ENCODE assay signal across 8 cellular contexts in the genomic region with DNA sequence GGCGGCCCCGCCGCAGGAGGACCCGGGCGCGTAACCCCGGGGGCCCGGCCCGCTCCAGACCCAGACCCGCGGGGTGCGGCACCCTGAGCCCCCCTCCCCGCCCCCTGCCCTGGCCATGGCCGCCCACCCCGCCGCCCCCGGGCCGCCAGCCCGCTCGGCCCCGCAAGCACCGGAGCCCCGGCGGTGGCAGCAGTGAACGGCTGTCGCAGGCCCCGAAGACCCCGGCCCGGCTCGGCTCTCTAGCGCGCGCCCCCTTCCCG. TPM values are rescaled to one million over a fixed set of nuclear protein-coding genes. Genes with fewer than 3 reads are reported as not detected.
DNase-seq lines count a peak whose midpoint lies in the region; ATAC-seq, FAIRE-seq and TF ChIP-seq lines count a peak whose summit lies in the region.

No MANE protein-coding gene starts in this region.

- ATAC-seq in activated T-cell treated with anti-CD3 and anti-CD28 coated beads, Interleukin-2, amount 50 U/mL, for 72 hours (replicated peaks in 1 of 2), result no peak
- ATAC-seq in left lung (no peak), GM18867 (IDR thresholded peaks at IDR 0.05; ENCODE audit: unreplicated experiment) (no peak), GM21717 (IDR thresholded peaks at IDR 0.05; ENCODE audit: unreplicated experiment) (no peak)

- H3K36me3 Mint-ChIP-seq in activated T-cell treated with anti-CD3 and anti-CD28 coated beads, Interleukin-2, amount 50 U/mL, for 24 hours (ENCODE audit: low read depth), result peaks cover 51% of the 10 kb centered on the region
- H3K36me3 Mint-ChIP-seq in activated T-cell treated with anti-CD3 and anti-CD28 coated beads, Interleukin-2, amount 50 U/mL, for 72 hours (ENCODE audit: insufficient read depth in 2 of 2), result peaks cover 15 to 22% of the 10 kb centered on the region in 2 donors
- H3K36me3 Mint-ChIP-seq in astrocyte (ENCODE audit: low read depth, unreplicated experiment), result peaks cover 20% of the 10 kb centered on the region

- H3K4me3 Mint-ChIP-seq in activated T-cell treated with anti-CD3 and anti-CD28 coated beads, Interleukin-2, amount 50 U/mL, for 24 hours, result peak overlapping the region; percentile 81
- peak overlapping the region in 1 of 2 donors; percentile 94 for H3K4me3 Mint-ChIP-seq in activated T-cell treated with anti-CD3 and anti-CD28 coated beads, Interleukin-2, amount 50 U/mL, for 72 hours
- H3K4me3 Mint-ChIP-seq in astrocyte (ENCODE audit: unreplicated experiment), result no peak overlapping the region

- TF ChIP-seq POLR2A in tibial nerve (IDR thresholded peaks at IDR 0.05), result no peak

- H4K20me1 ChIP-seq in astrocyte (ENCODE audit: insufficient read depth, low read length), result peaks cover 21% of the 10 kb centered on the region

- H2AFZ ChIP-seq in astrocyte (ENCODE audit: low read depth, low read length), result no peak overlapping the region

- TF ChIP-seq EP300 in tibial nerve (IDR thresholded peaks at IDR 0.05), result no peak

- H3K4me3 ChIP-seq in astrocyte (ENCODE audit: insufficient read depth, low read depth, low read length) (peak overlapping the region; percentile 31), left lung (peak overlapping the region; percentile 50 to 63), tibial nerve (peak overlapping the region; percentile 57 to 90 (median 70))

- peak overlapping the region; percentile 82 for H3K4me2 ChIP-seq in astrocyte (ENCODE audit: low read length)

- H3K79me2 ChIP-seq in astrocyte (ENCODE audit: insufficient read depth, low read length), result peaks cover 21% of the 10 kb centered on the region

- H3K36me3 ChIP-seq in astrocyte (ENCODE audit: insufficient read depth, low read length) (peaks cover 8% of the 10 kb centered on the region), left lung (peaks cover 0 to 27% of the 10 kb centered on the region in 2 donors), tibial nerve (peaks cover 0 to 36% (median 6%) of the 10 kb centered on the region in 3 donors)

- H3K27me3 ChIP-seq in astrocyte (ENCODE audit: insufficient read depth, low read length) (peaks cover 11% of the 10 kb centered on the region), left lung (peaks cover 0 to 12% of the 10 kb centered on the region in 2 donors), tibial nerve (no peaks in the 10 kb centered on the region)

- TF ChIP-seq CTCF in astrocyte (IDR thresholded peaks at IDR 0.05; ENCODE audit: insufficient read depth, low read depth, low read length) (no peak), left lung (IDR thresholded peaks at IDR 0.05) (no peak), tibial nerve (IDR thresholded peaks at IDR 0.05) (no peak)

- H3K9me3 Mint-ChIP-seq in activated T-cell treated with anti-CD3 and anti-CD28 coated beads, Interleukin-2, amount 50 U/mL, for 24 hours, result no peaks in the 10 kb centered on the region
- H3K9me3 Mint-ChIP-seq in activated T-cell treated with anti-CD3 and anti-CD28 coated beads, Interleukin-2, amount 50 U/mL, for 72 hours, result no peaks in the 10 kb centered on the region
- H3K9me3 Mint-ChIP-seq in astrocyte (ENCODE audit: unreplicated experiment), result no peaks in the 10 kb centered on the region

- peaks cover 61% of the 10 kb centered on the region for H3K4me1 Mint-ChIP-seq in activated T-cell treated with anti-CD3 and anti-CD28 coated beads, Interleukin-2, amount 50 U/mL, for 24 hours (ENCODE audit: low read depth)
- H3K4me1 Mint-ChIP-seq in activated T-cell treated with anti-CD3 and anti-CD28 coated beads, Interleukin-2, amount 50 U/mL, for 72 hours (ENCODE audit: low read depth), result peaks cover 73% of the 10 kb centered on the region
- peaks cover 27% of the 10 kb centered on the region for H3K4me1 Mint-ChIP-seq in astrocyte (ENCODE audit: low read depth, unreplicated experiment)

- H3K27ac ChIP-seq in astrocyte (ENCODE audit: low read depth, low read length), result no peak overlapping the region
- peak overlapping the region; percentile 64 to 76 for H3K27ac ChIP-seq in left lung
- H3K27ac ChIP-seq in tibial nerve, result peak overlapping the region; percentile 37 to 86 (median 70)

- FAIRE-seq in astrocyte (lab: Jason Lieb, UNC), result no peak

- no peak overlapping the region for H3K27ac Mint-ChIP-seq in activated T-cell treated with anti-CD3 and anti-CD28 coated beads, Interleukin-2, amount 50 U/mL, for 24 hours
- H3K27ac Mint-ChIP-seq in activated T-cell treated with anti-CD3 and anti-CD28 coated beads, Interleukin-2, amount 50 U/mL, for 72 hours, result no peak overlapping the region
- no peak overlapping the region for H3K27ac Mint-ChIP-seq in astrocyte (ENCODE audit: unreplicated experiment)

- H3K9me3 ChIP-seq in astrocyte (ENCODE audit: insufficient read depth, low read depth, low read length), result no peaks in the 10 kb centered on the region
- no peaks in the 10 kb centered on the region for H3K9me3 ChIP-seq in left lung
- no peaks in the 10 kb centered on the region for H3K9me3 ChIP-seq in tibial nerve

- intact Hi-C loops in left lung (cut with DNase I), result no loop called here

- no peaks in the 10 kb centered on the region for H3K27me3 Mint-ChIP-seq in activated T-cell treated with anti-CD3 and anti-CD28 coated beads, Interleukin-2, amount 50 U/mL, for 24 hours
- H3K27me3 Mint-ChIP-seq in activated T-cell treated with anti-CD3 and anti-CD28 coated beads, Interleukin-2, amount 50 U/mL, for 72 hours (ENCODE audit: low read depth), result no peaks in the 10 kb centered on the region
- H3K27me3 Mint-ChIP-seq in astrocyte (ENCODE audit: low read depth, unreplicated experiment), result peaks cover 4% of the 10 kb centered on the region

- no peak overlapping the region for H3K9ac ChIP-seq in astrocyte (ENCODE audit: low read length)

- no peak for DNase-seq in activated T-cell treated with anti-CD3 and anti-CD28 coated beads, Interleukin-2, amount 50 U/mL, for 24 hours
- no peak for DNase-seq in activated T-cell treated with anti-CD3 and anti-CD28 coated beads, Interleukin-2, amount 50 U/mL, for 72 hours
- DNase-seq in astrocyte (ENCODE audit: low read depth) (no peak), left lung (no peak), tibial nerve (ENCODE audit: low spot score in 2 of 2) (no peak), activated gamma-delta T cell (lab: John Stamatoyannopoulos, UW) (no peak)

- H3K4me1 ChIP-seq in astrocyte (ENCODE audit: insufficient read depth, low read length), result peaks cover 21% of the 10 kb centered on the region
- peaks cover 10 to 57% of the 10 kb centered on the region in 2 donors for H3K4me1 ChIP-seq in left lung
- H3K4me1 ChIP-seq in tibial nerve, result peaks cover 0 to 51% (median 20%) of the 10 kb centered on the region in 4 donors

- no CpG with 5 or more reads among the region's 34 CpGs for WGBS in tibial nerve, 2 donors

RNA-seq across cellular contexts. Expression of gene MARCHF9, which starts 0.2 kb away (rescaled TPM):
- 10 to 100 TPM; 30.2 to 32.9 TPM for total RNA-seq in activated T-cell treated with anti-CD3 and anti-CD28 coated beads, Interleukin-2, amount 50 U/mL, for 72 hours
- 11.3 and 13.0 TPM in 2 replicates for total RNA-seq in astrocyte
- total RNA-seq in left lung, result 10 to 100 TPM; 17.4 to 22.4 TPM
- 10 to 100 TPM in 2 of 4 donors, 1 to 10 TPM in 2; 4.2 to 19.8 (median 10.4) TPM for total RNA-seq in tibial nerve

RNA-seq across cellular contexts. Expression of gene CDK4, which starts 3.0 kb away (rescaled TPM):
- 100 to 1,000 TPM; 150 to 154 TPM for total RNA-seq in activated T-cell treated with anti-CD3 and anti-CD28 coated beads, Interleukin-2, amount 50 U/mL, for 72 hours
- total RNA-seq in astrocyte (113 and 133 TPM in 2 replicates), left lung (100 to 1,000 TPM in 1 of 2 donors, 10 to 100 TPM in 1; 80.1 to 130 TPM), tibial nerve (100 to 1,000 TPM in 2 of 4 donors, 10 to 100 TPM in 2; 79.1 to 156 (median 99.0) TPM)

RNA-seq across cellular contexts. Expression of gene TSPAN31, which starts 10.3 kb away (rescaled TPM):
- 10 to 100 TPM; 18.2 to 19.6 TPM for total RNA-seq in activated T-cell treated with anti-CD3 and anti-CD28 coated beads, Interleukin-2, amount 50 U/mL, for 72 hours
- total RNA-seq in astrocyte (18.6 and 22.9 TPM in 2 replicates), left lung (10 to 100 TPM; 33.5 to 40.0 TPM), tibial nerve (100 to 1,000 TPM in 1 of 4 donors, 10 to 100 TPM in 3; 47.1 to 115 (median 80.1) TPM)

RNA-seq across cellular contexts. Expression of gene CYP27B1, which starts 11.8 kb away (rescaled TPM):
- total RNA-seq in activated T-cell treated with anti-CD3 and anti-CD28 coated beads, Interleukin-2, amount 50 U/mL, for 72 hours, result 10 to 100 TPM; 11.1 to 14.7 TPM
- total RNA-seq in astrocyte, result 1.5 TPM in 2 replicates
- total RNA-seq in left lung, result 1 to 10 TPM; 1.5 to 4.7 TPM
- 1 to 10 TPM in 1 of 4 donors, not detected in 3; 3.0 TPM for total RNA-seq in tibial nerve

RNA-seq across cellular contexts. Expression of gene AGAP2, which starts 16.6 kb away (rescaled TPM):
- total RNA-seq in activated T-cell treated with anti-CD3 and anti-CD28 coated beads, Interleukin-2, amount 50 U/mL, for 72 hours, result 10 to 100 TPM; 21.7 to 26.9 TPM
- 0.14 and 0.17 TPM in 2 replicates for total RNA-seq in astrocyte
- total RNA-seq in left lung, result 1 to 10 TPM; 1.9 to 5.8 TPM
- 1 to 10 TPM; 1.1 to 5.7 (median 2.5) TPM for total RNA-seq in tibial nerve
